8 cellular contexts compared by ENCODE assay signal in genomic region chr1:64540265-64540791, GRCh38.
DNase-seq lines count a peak whose midpoint lies in the region; ATAC-seq and TF ChIP-seq lines count a peak whose summit lies in the region.

No MANE protein-coding gene starts in this region.

- H3K27ac ChIP-seq in HUES64 (ENCODE audit: low read depth, low read length) (peak overlapping the region; percentile 20; the same call in 1 of the 2 replicates), ascending aorta (peak overlapping the region; percentile 32 to 46)

- H3K27me3 ChIP-seq in HUES64 (ENCODE audit: insufficient read depth, low read length) (no peaks in the 10 kb centered on the region), ascending aorta (no peaks in the 10 kb centered on the region)

- H3K4me3 Mint-ChIP-seq in stimulated activated naive CD8-positive, alpha-beta T cell treated with anti-CD3 and anti-CD28 coated beads, Interleukin-15, amount 100 ng/mL, for 72 hours: peak overlapping the region; percentile 53 to 78

- peak overlapping the region; percentile 93 to 95 for H3K27ac Mint-ChIP-seq in stimulated activated naive CD8-positive, alpha-beta T cell treated with anti-CD3 and anti-CD28 coated beads, Interleukin-15, amount 100 ng/mL, for 72 hours

- H3K9ac ChIP-seq in HUES64 (ENCODE audit: low read depth, low read length): no peak overlapping the region

- H3K36me3 ChIP-seq in HUES64 (ENCODE audit: insufficient read depth, low read length) (no peaks in the 10 kb centered on the region), ascending aorta (no peaks in the 10 kb centered on the region)

- intact Hi-C loops in ascending aorta (cut with DNase I): loop anchor here (5.0 kb wide), 1 partner anchor 43 kb away; no protein-coding TSS in a partner anchor
- intact Hi-C loops in posterior vena cava (cut with DNase I): no loop called here

- no peak overlapping the region for H3K4me3 ChIP-seq in HUES64 (ENCODE audit: low read length)
- H3K4me3 ChIP-seq in ascending aorta: peak overlapping the region in 1 of 2 donors; percentile 51

- no peaks in the 10 kb centered on the region for H3K9me3 Mint-ChIP-seq in stimulated activated naive CD8-positive, alpha-beta T cell treated with anti-CD3 and anti-CD28 coated beads, Interleukin-15, amount 100 ng/mL, for 72 hours

- TF ChIP-seq CTCF in ascending aorta (IDR thresholded peaks at IDR 0.05): no peak

- 49% methylated on average over 6 of the region's 6 CpGs for WGBS in HUES64

- H3K4me1 ChIP-seq in HUES64 (ENCODE audit: insufficient read depth, low read length) (peaks cover 72% of the 10 kb centered on the region), ascending aorta (peaks cover 0 to 6% of the 10 kb centered on the region in 2 donors)

- ATAC-seq in stimulated activated naive CD8-positive, alpha-beta T cell treated with anti-CD3 and anti-CD28 coated beads, Interleukin-15, amount 100 ng/mL, for 72 hours: peak; percentile 62
- no peak for ATAC-seq in GM21786 (IDR thresholded peaks at IDR 0.05; ENCODE audit: unreplicated experiment)

- H3K27me3 Mint-ChIP-seq in stimulated activated naive CD8-positive, alpha-beta T cell treated with anti-CD3 and anti-CD28 coated beads, Interleukin-15, amount 100 ng/mL, for 72 hours: no peaks in the 10 kb centered on the region

- no peak for DNase-seq in ascending aorta (ENCODE audit: low spot score in 2 of 2)
- peak; percentile 20 for DNase-seq in iPS-NIHi11 (ENCODE audit: low spot score)
- peak in 1 of 2 donors; percentile 13 for DNase-seq in stimulated activated naive CD8-positive, alpha-beta T cell treated with anti-CD3 and anti-CD28 coated beads, Interleukin-15, amount 100 ng/mL, for 72 hours
- no peak for DNase-seq in NCI-H1436 treated with DMSO at 0.1 percent for 48 hours (lab: John Stamatoyannopoulos, UW)
- DNase-seq in posterior vena cava (ENCODE audit: low spot score): no peak
- DNase-seq in cortex of kidney (lab: John Stamatoyannopoulos, UW): no peak

- H3K9me3 ChIP-seq in HUES64 (ENCODE audit: insufficient read depth, low read depth, low read length) (no peaks in the 10 kb centered on the region), ascending aorta (no peaks in the 10 kb centered on the region)

- H3K4me1 Mint-ChIP-seq in stimulated activated naive CD8-positive, alpha-beta T cell treated with anti-CD3 and anti-CD28 coated beads, Interleukin-15, amount 100 ng/mL, for 72 hours: peaks cover 48% of the 10 kb centered on the region
